ENCODE assay signal across 11 cellular contexts in genomic region chr4:169254546-169254983, GRCh38. TPM values are rescaled to one million over a fixed set of nuclear protein-coding genes. Genes with fewer than 3 reads are reported as not detected.
DNase-seq lines count a peak whose midpoint lies in the region; ATAC-seq and TF ChIP-seq lines count a peak whose summit lies in the region.
"Had no signal": no experiment of that assay in that cellular context is flagged by ENCODE, and none has a peak within 500 bp of the region (broad histone marks: within the 10 kb centered on the region; RNA-seq: fewer than 3 reads in every experiment).

No MANE protein-coding gene starts in this region.

- H2AFZ ChIP-seq in hepatocyte = no peak overlapping the region

- no peak for TF ChIP-seq EP300 in transverse colon (IDR thresholded peaks at IDR 0.05; ENCODE audit: low read depth)

- ATAC-seq in HG02981 (IDR thresholded peaks at IDR 0.05; ENCODE audit: unreplicated experiment) = no peak
- no peak for ATAC-seq in HG03342 (IDR thresholded peaks at IDR 0.05; ENCODE audit: unreplicated experiment)
- ATAC-seq: activated naive CD8-positive, alpha-beta T cell treated with anti-CD3 and anti-CD28 coated beads, Interleukin-2, amount 50 U/mL, for 24 hours had no signal

- H3K27me3 ChIP-seq in hepatocyte (no peaks in the 10 kb centered on the region), transverse colon (no peaks in the 10 kb centered on the region), prostate gland (replicated peaks; ENCODE audit: insufficient read depth) (no peaks in the 10 kb centered on the region)

- H3K4me1 Mint-ChIP-seq in HFFc6 (ENCODE audit: low read depth) = peaks cover 100% of the 10 kb centered on the region
- H3K4me1 Mint-ChIP-seq: activated naive CD8-positive, alpha-beta T cell treated with anti-CD3 and anti-CD28 coated beads, Interleukin-2, amount 50 U/mL, for 24 hours had no signal

- peaks cover 74% of the 10 kb centered on the region for H3K4me1 ChIP-seq in hepatocyte (ENCODE audit: insufficient read depth)
- peaks cover 40 to 92% (median 70%) of the 10 kb centered on the region in 4 donors for H3K4me1 ChIP-seq in transverse colon
- H3K4me1 ChIP-seq in prostate gland (replicated peaks) = peaks cover 6% of the 10 kb centered on the region

- H3K27ac ChIP-seq in hepatocyte (peak overlapping the region; percentile 7), transverse colon (peak overlapping the region; percentile 6 to 86 (median 56)), prostate gland (no peak overlapping the region)
- H3K27ac ChIP-seq: KMS-11 had no signal

- WGBS in hepatocyte (ENCODE audit: low lambda C conversion rate, missing lambda C conversion rate) = 49% methylated on average over 5 of the region's 5 CpGs
- WGBS in transverse colon (ENCODE audit: low coverage in 1 of 2), 2 donors = 28 to 32% methylated on average over 5 of the region's 5 CpGs
- 50% methylated on average over 5 of the region's 5 CpGs for WGBS in prostate gland

- H3K4me3 Mint-ChIP-seq in HFFc6 = peak overlapping the region; percentile 80
- H3K4me3 Mint-ChIP-seq: activated naive CD8-positive, alpha-beta T cell treated with anti-CD3 and anti-CD28 coated beads, Interleukin-2, amount 50 U/mL, for 24 hours; stimulated activated naive CD8-positive, alpha-beta T cell treated with anti-CD3 and anti-CD28 coated beads, Interleukin-15, Interleukin-2, amounts not matched to agents 100 ng/mL and 50 ng/mL, for 24 hours had no signal

- TF ChIP-seq POLR2A in transverse colon (IDR thresholded peaks at IDR 0.05) = no peak
- TF ChIP-seq POLR2A in prostate gland (IDR thresholded peaks at IDR 0.05) = no peak

- H3K9me2 ChIP-seq in hepatocyte (replicated peaks; ENCODE audit: insufficient read depth) = no peaks in the 10 kb centered on the region

- DNase-seq in HFFc6 (peak; percentile 82), astrocyte of the hippocampus (ENCODE audit: low read depth, low spot score) (peak; percentile 86), hepatocyte (ENCODE audit: low spot score) (no peak), transverse colon (no peak), prostate gland (ENCODE audit: low spot score) (no peak)
- DNase-seq: activated CD4-positive, alpha-beta T cell treated with anti-CD3 and anti-CD28 coated beads for 4 hours; activated naive CD8-positive, alpha-beta T cell treated with anti-CD3 and anti-CD28 coated beads, Interleukin-2, amount 50 U/mL, for 24 hours had no signal

- intact Hi-C loops in transverse colon (cut with DNase I; ENCODE audit: low total_unique reads) (no loop called here), prostate gland (cut with DNase I) (no loop called here)

- peak overlapping the region; percentile 80 for H3K27ac Mint-ChIP-seq in HFFc6
- H3K27ac Mint-ChIP-seq: activated naive CD8-positive, alpha-beta T cell treated with anti-CD3 and anti-CD28 coated beads, Interleukin-2, amount 50 U/mL, for 24 hours; stimulated activated naive CD8-positive, alpha-beta T cell treated with anti-CD3 and anti-CD28 coated beads, Interleukin-15, Interleukin-2, amounts not matched to agents 100 ng/mL and 50 ng/mL, for 24 hours had no signal

- peaks cover 21% of the 10 kb centered on the region for H3K36me3 Mint-ChIP-seq in HFFc6 (ENCODE audit: low read depth)

- H3K79me2 ChIP-seq in hepatocyte = peaks cover 94% of the 10 kb centered on the region

- no peaks in the 10 kb centered on the region for H3K36me3 ChIP-seq in hepatocyte (replicated peaks; ENCODE audit: insufficient read depth, low read depth)
- H3K36me3 ChIP-seq in transverse colon = no peaks in the 10 kb centered on the region
- no peaks in the 10 kb centered on the region for H3K36me3 ChIP-seq in prostate gland

- H3K4me3 ChIP-seq in hepatocyte (no peak overlapping the region), transverse colon (no peak overlapping the region), prostate gland (no peak overlapping the region)

- H3K4me2 ChIP-seq in hepatocyte = peak overlapping the region; percentile 16
- H3K4me2 ChIP-seq: KMS-11 had no signal

- in situ Hi-C loops in transverse colon (cut with MboI; ENCODE audit: low pct_ligation_motif_present in 1 of 4, low pct_unique_long_range_greater_than_20kb in 1 of 4, low sequenced_read_pairs in 3 of 4) = no loop called here

- no peaks in the 10 kb centered on the region for H3K9me3 Mint-ChIP-seq in HFFc6
- H3K9me3 Mint-ChIP-seq: activated naive CD8-positive, alpha-beta T cell treated with anti-CD3 and anti-CD28 coated beads, Interleukin-2, amount 50 U/mL, for 24 hours; stimulated activated naive CD8-positive, alpha-beta T cell treated with anti-CD3 and anti-CD28 coated beads, Interleukin-15, Interleukin-2, amounts not matched to agents 100 ng/mL and 50 ng/mL, for 24 hours had no signal

- no peaks in the 10 kb centered on the region for H3K9me3 ChIP-seq in hepatocyte (ENCODE audit: low read depth)
- no peaks in the 10 kb centered on the region for H3K9me3 ChIP-seq in transverse colon
- H3K9me3 ChIP-seq in prostate gland = no peaks in the 10 kb centered on the region

- no peak for TF ChIP-seq CTCF in HFFc6 (IDR thresholded peaks at IDR 0.05)
- TF ChIP-seq CTCF in hepatocyte (IDR thresholded peaks at IDR 0.05; ENCODE audit: poor library complexity) = no peak
- no peak for TF ChIP-seq CTCF in transverse colon (IDR thresholded peaks at IDR 0.05)
- no peak for TF ChIP-seq CTCF in prostate gland (IDR thresholded peaks at IDR 0.05)

- H3K27me3 Mint-ChIP-seq in HFFc6 (ENCODE audit: insufficient read depth) = no peaks in the 10 kb centered on the region; the same call in 1 of the 2 replicates

- H4K20me1 ChIP-seq in hepatocyte (ENCODE audit: insufficient read depth, poor library complexity, severe bottlenecking) = peaks cover 11% of the 10 kb centered on the region

RNA-seq across cellular contexts. Expression of gene SH3RF1, which starts 16.2 kb away (rescaled TPM):
- total RNA-seq in HFFc6 (2021; fragmentation: NEBNext Ultra II Directional; extraction: Animal tissue kit (Norgen Biotek cat#: 25700)) = 10 to 100 TPM; 54.5 to 67.1 (median 57.1) TPM
- total RNA-seq in hepatocyte = 13.9 and 15.5 TPM in 2 replicates
- 12.5 and 16.4 TPM in 2 replicates for polyA plus RNA-seq in hepatocyte
- 10 to 100 TPM; 49.0 to 63.4 (median 54.3) TPM for total RNA-seq in transverse colon
- 10 to 100 TPM; 42.9 to 57.5 TPM for total RNA-seq in prostate gland

Comparison
In these comparisons a context has a peak if more than half of its experiments do, and no peak if none do; other contexts are left out.
1. DNase-seq: peak in HFFc6 (single experiment) and astrocyte of the hippocampus (single experiment); none in hepatocyte (single experiment), transverse colon (single experiment) and prostate gland (single experiment).
2. H3K27ac ChIP-seq: peak in hepatocyte (single experiment) and transverse colon (4 of 4); none in prostate gland (0 of 2).